8 cellular contexts compared by ENCODE assay signal in genomic region chr2:45585267-45585861, GRCh38.
DNase-seq lines count a peak whose midpoint lies in the region; ATAC-seq and TF ChIP-seq lines count a peak whose summit lies in the region.

No MANE protein-coding gene starts in this region.

- H4K20me1 ChIP-seq in DOHH2 (ENCODE audit: control insufficient read depth, insufficient read depth, low read depth, low read length) (peaks cover 5% of the 10 kb centered on the region; the same call in 1 of the 2 replicates), SU-DHL-6 (ENCODE audit: low read depth, low read length) (0 out of 2 replicates have a peak, but pooled peaks cover 2% of the 10 kb centered on the region)

- H3K27ac ChIP-seq in DOHH2 (ENCODE audit: low read depth, low read length) (no peak overlapping the region), SU-DHL-6 (ENCODE audit: low read depth, low read length) (no peak overlapping the region), parathyroid adenoma (no peak overlapping the region)

- no peak overlapping the region for H3K9ac ChIP-seq in SU-DHL-6 (ENCODE audit: low read length)
- no peak overlapping the region for H3K9ac ChIP-seq in parathyroid adenoma

- H3K27me3 ChIP-seq in DOHH2 (ENCODE audit: control insufficient read depth, low read length) (no peaks in the 10 kb centered on the region), SU-DHL-6 (ENCODE audit: low read length) (no peaks in the 10 kb centered on the region), parathyroid adenoma (ENCODE audit: control insufficient read depth, insufficient read depth, low read length) (no peaks in the 10 kb centered on the region)

- H3K36me3 ChIP-seq in DOHH2 (ENCODE audit: control insufficient read depth, low read length) (no peaks in the 10 kb centered on the region), SU-DHL-6 (ENCODE audit: low read length) (no peaks in the 10 kb centered on the region), parathyroid adenoma (ENCODE audit: control insufficient read depth, insufficient read depth, low read length) (no peaks in the 10 kb centered on the region)

- H3K9me3 ChIP-seq in DOHH2 (ENCODE audit: control insufficient read depth, insufficient read depth, low read length), result no peaks in the 10 kb centered on the region
- H3K9me3 ChIP-seq in SU-DHL-6 (ENCODE audit: insufficient read depth, low read length), result no peaks in the 10 kb centered on the region
- no peaks in the 10 kb centered on the region for H3K9me3 ChIP-seq in parathyroid adenoma (ENCODE audit: control insufficient read depth, low read length)

- H3K79me2 ChIP-seq in DOHH2 (ENCODE audit: control insufficient read depth, low read length) (no peaks in the 10 kb centered on the region), SU-DHL-6 (ENCODE audit: insufficient read depth, low read length) (no peaks in the 10 kb centered on the region), parathyroid adenoma (peaks cover 6% of the 10 kb centered on the region)

- H3K4me3 ChIP-seq in DOHH2 (ENCODE audit: low read length) (no peak overlapping the region), SU-DHL-6 (ENCODE audit: insufficient read depth, low read length, poor library complexity, severe bottlenecking) (no peak overlapping the region), fibroblast of pulmonary artery (replicated peaks; ENCODE audit: low read depth, low read length) (no peak overlapping the region), parathyroid adenoma (ENCODE audit: low read depth, low read length) (no peak overlapping the region)

- peaks cover 9% of the 10 kb centered on the region; the same call in 1 of the 2 replicates for H3F3A ChIP-seq in DOHH2 (ENCODE audit: control insufficient read depth, insufficient read depth)
- peaks cover 13% of the 10 kb centered on the region; the same call in 1 of the 2 replicates for H3F3A ChIP-seq in SU-DHL-6 (ENCODE audit: insufficient read depth)

- H3K4me1 ChIP-seq in DOHH2 (ENCODE audit: control insufficient read depth, low read length) (peaks cover 2% of the 10 kb centered on the region; the same call in 1 of the 2 replicates), parathyroid adenoma (peaks cover 6% of the 10 kb centered on the region)

- in situ Hi-C loops in KBM-7 (cut with MboI; ENCODE audit: low pct_unique_long_range_greater_than_20kb, low sequenced_read_pairs), result loop anchor here (25.0 kb wide), 1 partner anchor 598 kb away; no protein-coding TSS in a partner anchor

- H3K4me2 ChIP-seq in DOHH2 (ENCODE audit: low read length) (no peak overlapping the region), SU-DHL-6 (ENCODE audit: low read depth, low read length, poor library complexity, severe bottlenecking) (no peak overlapping the region), parathyroid adenoma (ENCODE audit: low read length) (no peak overlapping the region)

- ATAC-seq in HG02970 (IDR thresholded peaks at IDR 0.05; ENCODE audit: low FRiP score, unreplicated experiment), result no peak
- ATAC-seq in HG03097 (IDR thresholded peaks at IDR 0.05; ENCODE audit: low FRiP score, unreplicated experiment), result no peak

- TF ChIP-seq CTCF in DOHH2 (IDR thresholded peaks at IDR 0.05; ENCODE audit: low read depth, low read length, poor library complexity, severe bottlenecking) (peak; percentile 70), SU-DHL-6 (IDR thresholded peaks at IDR 0.05; ENCODE audit: insufficient read depth, low read length, poor library complexity, severe bottlenecking) (peak; percentile 38), fibroblast of pulmonary artery (IDR thresholded peaks at IDR 0.05; ENCODE audit: low read length, missing control alignments) (peak; percentile 89), parathyroid adenoma (IDR thresholded peaks at IDR 0.05) (peak; percentile 76)

- H3K9me2 ChIP-seq in DOHH2 (replicated peaks; ENCODE audit: control insufficient read depth, low read length) (no peaks in the 10 kb centered on the region), SU-DHL-6 (replicated peaks; ENCODE audit: insufficient read depth, low read length) (no peaks in the 10 kb centered on the region)

- DNase-seq in KBM-7 (peak; percentile 73), fibroblast of pulmonary artery (ENCODE audit: low read depth) (peak; percentile 77)
- DNase-seq in stimulated activated CD4-positive, alpha-beta T cell treated with anti-CD3 and anti-CD28 coated beads, Interleukin-2, amount 100 ng/mL, for 48 hours, result no peak

- H2AFZ ChIP-seq in SU-DHL-6 (ENCODE audit: low read depth, low read length, severe bottlenecking) (no peak overlapping the region), parathyroid adenoma (peak overlapping the region; percentile 71)

Comparison
In these comparisons a context has a peak if more than half of its experiments do, and no peak if none do; other contexts are left out.
1. CTCF ChIP-seq: peak in every context shown above with its lines; median percentile 89 in fibroblast of pulmonary artery; 76 in parathyroid adenoma; 70 in DOHH2; 38 in SU-DHL-6.
2. DNase-seq: peak in KBM-7 (single experiment) and fibroblast of pulmonary artery (single experiment); none in stimulated activated CD4-positive, alpha-beta T cell treated with anti-CD3 and anti-CD28 coated beads, Interleukin-2, amount 100 ng/mL, for 48 hours (0 of 2).